9 cellular contexts compared by ENCODE assay signal in the genomic region with DNA sequence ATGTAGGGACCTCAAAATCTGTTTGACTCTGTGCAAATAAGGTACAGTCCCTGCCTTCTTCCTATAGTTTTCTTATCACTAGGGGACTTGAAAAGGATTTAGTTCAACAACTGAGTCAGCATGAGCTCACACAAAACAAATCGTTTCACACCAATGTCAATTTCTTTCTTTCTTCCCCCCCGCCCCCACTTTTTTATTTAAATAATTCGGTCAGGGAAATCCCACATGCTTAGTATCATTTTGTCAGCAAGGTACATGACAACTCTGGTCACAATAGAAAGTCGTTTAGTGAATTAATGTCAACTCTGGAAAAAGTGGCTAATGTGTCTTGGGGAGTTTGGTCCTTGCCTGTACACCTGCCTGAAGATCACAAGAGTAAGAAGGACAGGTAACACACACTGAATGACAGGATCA.
A peak's percentile ranks its signal among the peaks of the same experiment; 100 is the strongest.
DNase-seq lines count a peak whose midpoint lies in the region; ATAC-seq lines count a peak whose summit lies in the region.
"Had no signal": no experiment of that assay in that cellular context is flagged by ENCODE, and none has a peak within 500 bp of the region (broad histone marks: within the 10 kb centered on the region; RNA-seq: fewer than 3 reads in every experiment).

No MANE protein-coding gene starts in this region.

- no peak overlapping the region for H3K4me3 Mint-ChIP-seq in activated CD4-positive, alpha-beta T cell treated with anti-CD3 and anti-CD28 coated beads, Interleukin-2, amount 10 ng/mL, durations not matched to agents 7 days and 5 days

- ATAC-seq in GM21723 (IDR thresholded peaks at IDR 0.05; ENCODE audit: unreplicated experiment) = peak; percentile 32

- H3K27ac Mint-ChIP-seq in activated CD4-positive, alpha-beta T cell treated with anti-CD3 and anti-CD28 coated beads, Interleukin-2, amount 10 ng/mL, durations not matched to agents 7 days and 5 days = no peak overlapping the region

- CTCF ChIA-PET in activated CD4-positive, alpha-beta T cell treated with anti-CD3 and anti-CD28 coated beads, Interleukin-2, amount 10 ng/mL, durations not matched to agents 7 days and 5 days (lab: Charles Lee) = no interaction called here

- DNase-seq in activated CD4-positive, alpha-beta T cell treated with anti-CD3 and anti-CD28 coated beads for 4 hours = peak; percentile 15 to 45
- DNase-seq in activated CD4-positive, alpha-beta T cell treated with anti-CD3 and anti-CD28 coated beads, Interleukin-2, amount 10 ng/mL, durations not matched to agents 7 days and 5 days = no peak
- peak; percentile 58 for DNase-seq in NAMALWA (ENCODE audit: low spot score)
- peak; percentile 47 for DNase-seq in stimulated activated CD4-positive, alpha-beta T cell treated with anti-CD3 and anti-CD28 coated beads, Interleukin-15, amount 100 ng/mL, for 24 hours
- DNase-seq in DMS 273 treated with DMSO at 0.1 percent for 48 hours (lab: John Stamatoyannopoulos, UW) = no peak
- no peak for DNase-seq in RPMI8226
- DNase-seq in CD1c-positive myeloid dendritic cell (ENCODE audit: extremely low spot score) = no peak
- DNase-seq: small intestine had no signal

- no peaks in the 10 kb centered on the region for H3K27me3 Mint-ChIP-seq in activated CD4-positive, alpha-beta T cell treated with anti-CD3 and anti-CD28 coated beads, Interleukin-2, amount 10 ng/mL, durations not matched to agents 7 days and 5 days

- POLR2A ChIA-PET in activated CD4-positive, alpha-beta T cell treated with anti-CD3 and anti-CD28 coated beads, Interleukin-2, amount 10 ng/mL, durations not matched to agents 7 days and 5 days (lab: Charles Lee) = no interaction called here

- H3K36me3 Mint-ChIP-seq in activated CD4-positive, alpha-beta T cell treated with anti-CD3 and anti-CD28 coated beads, Interleukin-2, amount 10 ng/mL, durations not matched to agents 7 days and 5 days (ENCODE audit: low read depth) = no peaks in the 10 kb centered on the region

- peaks cover 5% of the 10 kb centered on the region for H3K9me3 Mint-ChIP-seq in activated CD4-positive, alpha-beta T cell treated with anti-CD3 and anti-CD28 coated beads, Interleukin-2, amount 10 ng/mL, durations not matched to agents 7 days and 5 days

- peaks cover 12% of the 10 kb centered on the region for H3K4me1 Mint-ChIP-seq in activated CD4-positive, alpha-beta T cell treated with anti-CD3 and anti-CD28 coated beads, Interleukin-2, amount 10 ng/mL, durations not matched to agents 7 days and 5 days

Comparison
In these comparisons a context has a peak if more than half of its experiments do, and no peak if none do; other contexts are left out.
1. DNase-seq: peak in activated CD4-positive, alpha-beta T cell treated with anti-CD3 and anti-CD28 coated beads for 4 hours (2 of 2), NAMALWA (single experiment) and stimulated activated CD4-positive, alpha-beta T cell treated with anti-CD3 and anti-CD28 coated beads, Interleukin-15, amount 100 ng/mL, for 24 hours (single experiment); none in activated CD4-positive, alpha-beta T cell treated with anti-CD3 and anti-CD28 coated beads, Interleukin-2, amount 10 ng/mL, durations not matched to agents 7 days and 5 days (single experiment), DMS 273 treated with DMSO at 0.1 percent for 48 hours (single experiment), RPMI8226 (single experiment) and CD1c-positive myeloid dendritic cell (single experiment).